8 cellular contexts compared by ENCODE assay signal in genomic region chr12:92185052-92185451, GRCh38. TPM values are rescaled to one million over a fixed set of nuclear protein-coding genes. Genes with fewer than 3 reads are reported as not detected.
A peak's percentile ranks its signal among the peaks of the same experiment; 100 is the strongest.
DNase-seq lines count a peak whose midpoint lies in the region; ATAC-seq, FAIRE-seq and TF ChIP-seq lines count a peak whose summit lies in the region.

No MANE protein-coding gene starts in this region.

- ATAC-seq in GM18861 (IDR thresholded peaks at IDR 0.05; ENCODE audit: unreplicated experiment) (peak; percentile 58), GM21717 (IDR thresholded peaks at IDR 0.05; ENCODE audit: unreplicated experiment) (peak; percentile 77)

- H3K4me1 Mint-ChIP-seq in IgD-negative memory B cell, result peaks cover 19 to 41% (median 36%) of the 10 kb centered on the region in 3 donors
- no peaks in the 10 kb centered on the region for H3K4me1 Mint-ChIP-seq in nephron progenitor cell

- DNase-seq in medulla oblongata (ENCODE audit: extremely low spot score), result peak; percentile 67
- no peak for DNase-seq in activated effector memory CD4-positive, alpha-beta T cell treated with anti-CD3 and anti-CD28 coated beads, Interleukin-2, amount 50 U/mL, for 16 hours
- DNase-seq in frontal cortex (ENCODE audit: low spot score in 2 of 2), result no peak
- no peak for DNase-seq in nephron progenitor cell
- DNase-seq in activated CD8-positive, alpha-beta memory T cell treated with anti-CD3 and anti-CD28 coated beads, Interleukin-2, amount 50 U/mL, for 48 hours, result no peak

- no peaks in the 10 kb centered on the region for H3K27me3 Mint-ChIP-seq in IgD-negative memory B cell
- peaks cover 9% of the 10 kb centered on the region for H3K27me3 Mint-ChIP-seq in nephron progenitor cell (ENCODE audit: low read depth, poor library complexity)

- H3K36me3 Mint-ChIP-seq in IgD-negative memory B cell, result peaks cover 6% of the 10 kb centered on the region
- H3K36me3 Mint-ChIP-seq in nephron progenitor cell (ENCODE audit: low read depth), result peaks cover 10% of the 10 kb centered on the region

- FAIRE-seq in frontal cortex (lab: Jason Lieb, UNC), result no peak

- peaks cover 0 to 4% (median 0%) of the 10 kb centered on the region in 3 donors for H3K9me3 Mint-ChIP-seq in IgD-negative memory B cell
- peaks cover 18% of the 10 kb centered on the region for H3K9me3 Mint-ChIP-seq in nephron progenitor cell

- H3K27ac Mint-ChIP-seq in IgD-negative memory B cell (peak overlapping the region; percentile 71 to 87 (median 80)), nephron progenitor cell (no peak overlapping the region)

- H3K4me3 Mint-ChIP-seq in IgD-negative memory B cell, result peak overlapping the region in 2 of 4 donors; percentile 57 to 89
- H3K4me3 Mint-ChIP-seq in nephron progenitor cell, result no peak overlapping the region

- TF ChIP-seq CTCF in nephron progenitor cell (IDR thresholded peaks at IDR 0.05), result no peak

RNA-seq across cellular contexts. Expression of gene BTG1, which starts 39.4 kb away (rescaled TPM):
- polyA plus RNA-seq in IgD-negative memory B cell, result 669 TPM
- 15.5 TPM for total RNA-seq in frontal cortex
